In genomic region chr15:99226802-99227201, GRCh38 we compare ENCODE assay signal across 1 cellular context.
TF ChIP-seq lines count a peak whose summit lies in the region.

No MANE protein-coding gene starts in this region.

TF ChIP-seq in IMR-90, 13 proteins besides CTCF, POLR2A, EP300 and RAD21 (continued from another document):
- TF ChIP-seq, protein P1, sequence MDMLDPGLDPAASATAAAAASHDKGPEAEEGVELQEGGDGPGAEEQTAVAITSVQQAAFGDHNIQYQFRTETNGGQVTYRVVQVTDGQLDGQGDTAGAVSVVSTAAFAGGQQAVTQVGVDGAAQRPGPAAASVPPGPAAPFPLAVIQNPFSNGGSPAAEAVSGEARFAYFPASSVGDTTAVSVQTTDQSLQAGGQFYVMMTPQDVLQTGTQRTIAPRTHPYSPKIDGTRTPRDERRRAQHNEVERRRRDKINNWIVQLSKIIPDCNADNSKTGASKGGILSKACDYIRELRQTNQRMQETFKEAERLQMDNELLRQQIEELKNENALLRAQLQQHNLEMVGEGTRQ (IDR thresholded peaks at IDR 0.05; ENCODE audit: low read depth, low read length) = no peak
